17 cellular contexts compared by ENCODE assay signal in genomic region chr3:194661946-194662345, GRCh38. TPM values are rescaled to one million over a fixed set of nuclear protein-coding genes. Genes with fewer than 3 reads are reported as not detected.
DNase-seq lines count a peak whose midpoint lies in the region; ATAC-seq and TF ChIP-seq lines count a peak whose summit lies in the region.
"Had no signal": no experiment of that assay in that cellular context is flagged by ENCODE, and none has a peak within 500 bp of the region (broad histone marks: within the 10 kb centered on the region; RNA-seq: fewer than 3 reads in every experiment).

No MANE protein-coding gene starts in this region.

- no peak for TF ChIP-seq CTCF in glutamatergic neuron (IDR thresholded peaks at IDR 0.05; ENCODE audit: partially characterized antibody, unreplicated experiment)
- no peak for TF ChIP-seq CTCF in upper lobe of left lung (IDR thresholded peaks at IDR 0.05)
- no peak for TF ChIP-seq CTCF in MM.1S (IDR thresholded peaks at IDR 0.05; ENCODE audit: low read length)
- no peak for TF ChIP-seq CTCF in smooth muscle cell (IDR thresholded peaks at IDR 0.05; ENCODE audit: borderline replicate concordance, insufficient read depth, poor library complexity, severe bottlenecking)
- no peak for TF ChIP-seq CTCF in GM10248 (IDR thresholded peaks at IDR 0.05; ENCODE audit: control extremely low read depth, extremely low read depth, low read depth, missing control alignments)

- no peak overlapping the region for H3K4me2 ChIP-seq in MM.1S (ENCODE audit: low read depth, low read length)
- H3K4me2 ChIP-seq in smooth muscle cell = no peak overlapping the region
- H3K4me2 ChIP-seq: GM23338 had no signal

- peak overlapping the region; percentile 50 for H3K27ac Mint-ChIP-seq in activated CD4-positive, alpha-beta T cell treated with anti-CD3 and anti-CD28 coated beads, Interleukin-2, amount 10 ng/mL, durations not matched to agents 7 days and 5 days
- H3K27ac Mint-ChIP-seq in T-helper 17 cell (peak overlapping the region; percentile 14), glutamatergic neuron (ENCODE audit: unreplicated experiment) (peak overlapping the region; percentile 92)
- H3K27ac Mint-ChIP-seq: GM23338 had no signal

- CTCF ChIA-PET in activated CD4-positive, alpha-beta T cell treated with anti-CD3 and anti-CD28 coated beads, Interleukin-2, amount 10 ng/mL, durations not matched to agents 7 days and 5 days (lab: Charles Lee) = interaction anchor here (4.1 kb wide), 1 partner anchor 9 kb away, joined by 18 read pairs; the partner anchor contains the start of gene LSG1
- CTCF ChIA-PET in GM10248 (lab: Yijun Ruan, JAX) = interaction anchor here (0.7 to 6.3 kb wide), 5 partner anchors 9 to 28 kb away, joined by 3 to 59 read pairs (median 4); partner anchors contain the start of gene LSG1

- no peaks in the 10 kb centered on the region for H3K27me3 ChIP-seq in upper lobe of left lung
- no peaks in the 10 kb centered on the region for H3K27me3 ChIP-seq in MM.1S (replicated peaks; ENCODE audit: insufficient read depth, low read length)
- H3K27me3 ChIP-seq in smooth muscle cell (ENCODE audit: low read depth) = no peaks in the 10 kb centered on the region

- DNase-seq in activated CD4-positive, alpha-beta T cell treated with anti-CD3 and anti-CD28 coated beads, Interleukin-2, amount 10 ng/mL, durations not matched to agents 7 days and 5 days = no peak
- no peak for DNase-seq in activated CD4-positive, alpha-beta T cell treated with anti-CD3 and anti-CD28 coated beads, Interleukin-2, amount 50 U/mL, for 48 hours
- no peak for DNase-seq in T-helper 17 cell
- peak; percentile 29 for DNase-seq in glutamatergic neuron
- no peak for DNase-seq in upper lobe of left lung
- no peak for DNase-seq in MM.1S
- no peak for DNase-seq in smooth muscle cell (lab: John Stamatoyannopoulos, UW; ENCODE audit: unreplicated experiment)
- DNase-seq in GM10248 (ENCODE audit: extremely low spot score) = no peak
- DNase-seq: DND-41, GDM1, Karpas-422, NCI-H1417 treated with DMSO at 0.1 percent for 48 hours, NCI-H2081, NCI-H2227 treated with DMSO at 0.1 percent for 48 hours, NCI-H69, PC-3 had no signal

- no peak overlapping the region for H3K4me3 Mint-ChIP-seq in activated CD4-positive, alpha-beta T cell treated with anti-CD3 and anti-CD28 coated beads, Interleukin-2, amount 10 ng/mL, durations not matched to agents 7 days and 5 days
- no peak overlapping the region for H3K4me3 Mint-ChIP-seq in T-helper 17 cell
- H3K4me3 Mint-ChIP-seq in glutamatergic neuron (ENCODE audit: unreplicated experiment) = no peak overlapping the region
- H3K4me3 Mint-ChIP-seq: GM23338 had no signal

- no peaks in the 10 kb centered on the region for H3K9me2 ChIP-seq in MM.1S (replicated peaks; ENCODE audit: insufficient read depth, low read length)

- H3K27ac ChIP-seq in upper lobe of left lung (peak overlapping the region; percentile 61 to 88 (median 71)), MM.1S (ENCODE audit: low read length) (no peak overlapping the region), smooth muscle cell (ENCODE audit: low read depth) (no peak overlapping the region)

- H4K20me1 ChIP-seq in MM.1S (ENCODE audit: insufficient read depth, low read length) (no peaks in the 10 kb centered on the region), smooth muscle cell (ENCODE audit: low read depth) (no peaks in the 10 kb centered on the region)

- H3K4me1 Mint-ChIP-seq in activated CD4-positive, alpha-beta T cell treated with anti-CD3 and anti-CD28 coated beads, Interleukin-2, amount 10 ng/mL, durations not matched to agents 7 days and 5 days = peaks cover 19% of the 10 kb centered on the region
- H3K4me1 Mint-ChIP-seq in T-helper 17 cell (peaks cover 13% of the 10 kb centered on the region), glutamatergic neuron (ENCODE audit: low read depth, unreplicated experiment) (peaks cover 20% of the 10 kb centered on the region)
- H3K4me1 Mint-ChIP-seq: GM23338 had no signal

- WGBS in upper lobe of left lung, 2 donors = 62 to 68% methylated on average over 5 to 6 of the region's 6 CpGs
- WGBS in smooth muscle cell (ENCODE audit: low lambda C conversion rate) = 87% methylated on average over 6 of the region's 6 CpGs

- no peaks in the 10 kb centered on the region for H3K27me3 Mint-ChIP-seq in activated CD4-positive, alpha-beta T cell treated with anti-CD3 and anti-CD28 coated beads, Interleukin-2, amount 10 ng/mL, durations not matched to agents 7 days and 5 days
- H3K27me3 Mint-ChIP-seq in T-helper 17 cell = no peaks in the 10 kb centered on the region
- H3K27me3 Mint-ChIP-seq in glutamatergic neuron (ENCODE audit: unreplicated experiment) = no peaks in the 10 kb centered on the region

- ATAC-seq in T-helper 17 cell = no peak
- ATAC-seq in upper lobe of left lung (ENCODE audit: low FRiP score in 2 of 2) = no peak
- ATAC-seq: GM23338, PC-3 had no signal

- TF ChIP-seq EP300 in upper lobe of left lung (IDR thresholded peaks at IDR 0.05) = no peak

- POLR2A ChIA-PET in activated CD4-positive, alpha-beta T cell treated with anti-CD3 and anti-CD28 coated beads, Interleukin-2, amount 10 ng/mL, durations not matched to agents 7 days and 5 days (lab: Charles Lee) = no interaction called here
- POLR2A ChIA-PET in GM10248 (lab: Yijun Ruan, JAX) = no interaction called here

- H3K36me3 ChIP-seq in upper lobe of left lung (peaks cover 14 to 66% (median 50%) of the 10 kb centered on the region in 4 donors), MM.1S (replicated peaks; ENCODE audit: insufficient read depth, low read length) (peaks cover 22% of the 10 kb centered on the region; the same call in 1 of the 2 replicates), smooth muscle cell (ENCODE audit: low read depth) (peaks cover 30% of the 10 kb centered on the region)

- H3K4me1 ChIP-seq in upper lobe of left lung = peaks cover 9 to 23% (median 16%) of the 10 kb centered on the region in 4 donors
- no peaks in the 10 kb centered on the region for H3K4me1 ChIP-seq in MM.1S (ENCODE audit: low read length)
- no peaks in the 10 kb centered on the region for H3K4me1 ChIP-seq in smooth muscle cell (ENCODE audit: low read depth)

- H3K9me3 Mint-ChIP-seq in activated CD4-positive, alpha-beta T cell treated with anti-CD3 and anti-CD28 coated beads, Interleukin-2, amount 10 ng/mL, durations not matched to agents 7 days and 5 days = no peaks in the 10 kb centered on the region
- H3K9me3 Mint-ChIP-seq in glutamatergic neuron (ENCODE audit: unreplicated experiment) = peaks cover 3% of the 10 kb centered on the region
- H3K9me3 Mint-ChIP-seq: GM23338 had no signal

- H3K36me3 Mint-ChIP-seq in activated CD4-positive, alpha-beta T cell treated with anti-CD3 and anti-CD28 coated beads, Interleukin-2, amount 10 ng/mL, durations not matched to agents 7 days and 5 days (ENCODE audit: low read depth) = peaks cover 42% of the 10 kb centered on the region
- peaks cover 5% of the 10 kb centered on the region for H3K36me3 Mint-ChIP-seq in T-helper 17 cell (ENCODE audit: low read depth)
- no peaks in the 10 kb centered on the region for H3K36me3 Mint-ChIP-seq in glutamatergic neuron (ENCODE audit: unreplicated experiment)

- H3K9ac ChIP-seq in MM.1S (ENCODE audit: low read length) (no peak overlapping the region), smooth muscle cell (ENCODE audit: low read depth) (no peak overlapping the region)

- no peaks in the 10 kb centered on the region for H3K9me3 ChIP-seq in T-helper 17 cell (ENCODE audit: control insufficient read depth, low read length, poor library complexity, severe bottlenecking)
- no peaks in the 10 kb centered on the region for H3K9me3 ChIP-seq in upper lobe of left lung
- H3K9me3 ChIP-seq in MM.1S (replicated peaks; ENCODE audit: insufficient read depth, low read length) = no peaks in the 10 kb centered on the region
- no peaks in the 10 kb centered on the region for H3K9me3 ChIP-seq in smooth muscle cell (replicated peaks; ENCODE audit: low read depth)

- H2AFZ ChIP-seq in MM.1S (ENCODE audit: low read length) (no peak overlapping the region), smooth muscle cell (ENCODE audit: low read depth) (no peak overlapping the region)
- H2AFZ ChIP-seq: GM23338 had no signal

- H3F3A ChIP-seq in MM.1S (ENCODE audit: insufficient read depth, low read length) (no peaks in the 10 kb centered on the region), smooth muscle cell (ENCODE audit: low read depth) (no peaks in the 10 kb centered on the region)

- H3K79me2 ChIP-seq in MM.1S (ENCODE audit: low read length) (peaks cover 12% of the 10 kb centered on the region; the same call in 1 of the 2 replicates), smooth muscle cell (ENCODE audit: low read depth) (no peaks in the 10 kb centered on the region)

- TF ChIP-seq POLR2A in upper lobe of left lung (IDR thresholded peaks at IDR 0.05) = no peak

- H3K4me3 ChIP-seq in upper lobe of left lung = no peak overlapping the region
- H3K4me3 ChIP-seq in MM.1S (ENCODE audit: low read length) = no peak overlapping the region
- H3K4me3 ChIP-seq in smooth muscle cell = no peak overlapping the region
- H3K4me3 ChIP-seq: GM23338 had no signal

RNA-seq across cellular contexts. Expression of gene LSG1, which starts 10.0 kb away (rescaled TPM):
- 10 to 100 TPM; 42.5 to 44.6 TPM for total RNA-seq in activated CD4-positive, alpha-beta T cell treated with anti-CD3 and anti-CD28 coated beads, Interleukin-2, amount 10 ng/mL, durations not matched to agents 7 days and 5 days
- total RNA-seq in T-helper 17 cell (10 to 100 TPM; 42.0 to 52.6 TPM), glutamatergic neuron (ENCODE audit: unreplicated experiment) (26.5 TPM), upper lobe of left lung (10 to 100 TPM; 21.6 to 42.6 (median 34.7) TPM), smooth muscle cell (29.0 and 29.1 TPM in 2 replicates)
- polyA plus RNA-seq in smooth muscle cell = 14.0 and 19.8 TPM in 2 replicates

RNA-seq across cellular contexts. Expression of gene FAM43A, which starts 23.7 kb away (rescaled TPM):
- under 1 TPM; 0.54 to 0.69 TPM for total RNA-seq in activated CD4-positive, alpha-beta T cell treated with anti-CD3 and anti-CD28 coated beads, Interleukin-2, amount 10 ng/mL, durations not matched to agents 7 days and 5 days
- total RNA-seq in T-helper 17 cell (1 to 10 TPM; 2.9 to 5.5 TPM), glutamatergic neuron (ENCODE audit: unreplicated experiment) (21.6 TPM), upper lobe of left lung (10 to 100 TPM in 5 of 6 donors, 1 to 10 TPM in 1; 7.6 to 32.3 (median 14.4) TPM), smooth muscle cell (19.0 and 40.9 TPM in 2 replicates)
- polyA plus RNA-seq in smooth muscle cell = 54.4 and 73.4 TPM in 2 replicates

RNA-seq across cellular contexts. Expression of gene TMEM44, which starts 28.7 kb away (rescaled TPM):
- 1 to 10 TPM; 1.9 to 2.7 TPM for total RNA-seq in activated CD4-positive, alpha-beta T cell treated with anti-CD3 and anti-CD28 coated beads, Interleukin-2, amount 10 ng/mL, durations not matched to agents 7 days and 5 days
- total RNA-seq in T-helper 17 cell (under 1 TPM; 0.87 to 0.94 TPM), glutamatergic neuron (ENCODE audit: unreplicated experiment) (35.3 TPM), upper lobe of left lung (10 to 100 TPM; 12.9 to 39.3 (median 22.1) TPM), smooth muscle cell (4.2 and 12.7 TPM in 2 replicates)
- 18.4 and 19.4 TPM in 2 replicates for polyA plus RNA-seq in smooth muscle cell

Comparison
In these comparisons a context has a peak if more than half of its experiments do, and no peak if none do; other contexts are left out.
1. H3K27ac Mint-ChIP-seq: peak in every context shown above with its lines; median percentile 92 in glutamatergic neuron; 50 in activated CD4-positive, alpha-beta T cell treated with anti-CD3 and anti-CD28 coated beads, Interleukin-2, amount 10 ng/mL, durations not matched to agents 7 days and 5 days; 14 in T-helper 17 cell.
2. H3K27ac ChIP-seq: peak in upper lobe of left lung (4 of 4); none in MM.1S (single experiment) and smooth muscle cell (single experiment).